ENCODE assay signal across 2 cellular contexts in the genomic region with DNA sequence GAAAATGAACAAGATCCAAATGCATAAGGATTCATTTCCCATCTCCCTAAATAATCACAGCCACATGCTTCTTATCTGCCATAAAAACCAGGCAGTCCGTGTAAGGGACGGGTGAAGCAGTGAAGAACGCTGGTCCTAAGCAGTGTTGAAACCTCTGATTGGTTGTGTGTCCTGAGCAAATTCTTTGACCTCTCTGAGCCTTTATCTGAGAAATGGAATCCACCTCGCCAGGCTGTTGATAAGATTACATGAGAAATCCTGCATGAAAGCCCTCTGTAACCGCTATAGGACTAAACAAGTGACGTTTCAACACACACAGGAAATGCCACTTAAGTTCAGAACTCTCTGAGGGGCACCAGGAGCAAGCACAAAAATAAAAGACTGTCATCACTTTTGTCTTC.
TF ChIP-seq lines count a peak whose summit lies in the region.

No MANE protein-coding gene starts in this region.

TF ChIP-seq in GM12878, 131 proteins besides CTCF, POLR2A, EP300 and RAD21:
- no peak for TF ChIP-seq ZNF622 (IDR thresholded peaks at IDR 0.05)
- TF ChIP-seq HDAC2 (IDR thresholded peaks at IDR 0.05), result no peak
- TF ChIP-seq YY1 (IDR thresholded peaks at IDR 0.05; ENCODE audit: low read depth, low read length), result no peak
- TF ChIP-seq HDGF (IDR thresholded peaks at IDR 0.05), result no peak
- TF ChIP-seq SMAD1 (IDR thresholded peaks at IDR 0.05; ENCODE audit: low read depth, partially characterized antibody), result no peak
- no peak for TF ChIP-seq POLR2AphosphoS5 (IDR thresholded peaks at IDR 0.05; ENCODE audit: low read length)
- no peak for TF ChIP-seq MYB (IDR thresholded peaks at IDR 0.05; ENCODE audit: borderline replicate concordance, low read depth, low read length)
- no peak for TF ChIP-seq BCL11A (IDR thresholded peaks at IDR 0.05; ENCODE audit: low read depth, low read length)
- TF ChIP-seq CBX3 (IDR thresholded peaks at IDR 0.05; ENCODE audit: borderline replicate concordance, low read depth), result no peak
- TF ChIP-seq IKZF2 (IDR thresholded peaks at IDR 0.05), result no peak
- TF ChIP-seq, protein P1, sequence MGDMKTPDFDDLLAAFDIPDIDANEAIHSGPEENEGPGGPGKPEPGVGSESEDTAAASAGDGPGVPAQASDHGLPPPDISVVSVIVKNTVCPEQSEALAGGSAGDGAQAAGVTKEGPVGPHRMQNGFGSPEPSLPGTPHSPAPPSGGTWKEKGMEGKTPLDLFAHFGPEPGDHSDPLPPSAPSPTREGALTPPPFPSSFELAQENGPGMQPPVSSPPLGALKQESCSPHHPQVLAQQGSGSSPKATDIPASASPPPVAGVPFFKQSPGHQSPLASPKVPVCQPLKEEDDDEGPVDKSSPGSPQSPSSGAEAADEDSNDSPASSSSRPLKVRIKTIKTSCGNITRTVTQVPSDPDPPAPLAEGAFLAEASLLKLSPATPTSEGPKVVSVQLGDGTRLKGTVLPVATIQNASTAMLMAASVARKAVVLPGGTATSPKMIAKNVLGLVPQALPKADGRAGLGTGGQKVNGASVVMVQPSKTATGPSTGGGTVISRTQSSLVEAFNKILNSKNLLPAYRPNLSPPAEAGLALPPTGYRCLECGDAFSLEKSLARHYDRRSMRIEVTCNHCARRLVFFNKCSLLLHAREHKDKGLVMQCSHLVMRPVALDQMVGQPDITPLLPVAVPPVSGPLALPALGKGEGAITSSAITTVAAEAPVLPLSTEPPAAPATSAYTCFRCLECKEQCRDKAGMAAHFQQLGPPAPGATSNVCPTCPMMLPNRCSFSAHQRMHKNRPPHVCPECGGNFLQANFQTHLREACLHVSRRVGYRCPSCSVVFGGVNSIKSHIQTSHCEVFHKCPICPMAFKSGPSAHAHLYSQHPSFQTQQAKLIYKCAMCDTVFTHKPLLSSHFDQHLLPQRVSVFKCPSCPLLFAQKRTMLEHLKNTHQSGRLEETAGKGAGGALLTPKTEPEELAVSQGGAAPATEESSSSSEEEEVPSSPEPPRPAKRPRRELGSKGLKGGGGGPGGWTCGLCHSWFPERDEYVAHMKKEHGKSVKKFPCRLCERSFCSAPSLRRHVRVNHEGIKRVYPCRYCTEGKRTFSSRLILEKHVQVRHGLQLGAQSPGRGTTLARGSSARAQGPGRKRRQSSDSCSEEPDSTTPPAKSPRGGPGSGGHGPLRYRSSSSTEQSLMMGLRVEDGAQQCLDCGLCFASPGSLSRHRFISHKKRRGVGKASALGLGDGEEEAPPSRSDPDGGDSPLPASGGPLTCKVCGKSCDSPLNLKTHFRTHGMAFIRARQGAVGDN (IDR thresholded peaks at IDR 0.05), result no peak
- no peak for TF ChIP-seq PAX5 (IDR thresholded peaks at IDR 0.05; ENCODE audit: borderline replicate concordance, low read depth, low read length)
- TF ChIP-seq ZBED1 (IDR thresholded peaks at IDR 0.05; ENCODE audit: borderline replicate concordance), result no peak

TF ChIP-seq in SK-N-SH, 30 proteins besides CTCF, POLR2A, EP300 and RAD21:
- TF ChIP-seq, protein P2, sequence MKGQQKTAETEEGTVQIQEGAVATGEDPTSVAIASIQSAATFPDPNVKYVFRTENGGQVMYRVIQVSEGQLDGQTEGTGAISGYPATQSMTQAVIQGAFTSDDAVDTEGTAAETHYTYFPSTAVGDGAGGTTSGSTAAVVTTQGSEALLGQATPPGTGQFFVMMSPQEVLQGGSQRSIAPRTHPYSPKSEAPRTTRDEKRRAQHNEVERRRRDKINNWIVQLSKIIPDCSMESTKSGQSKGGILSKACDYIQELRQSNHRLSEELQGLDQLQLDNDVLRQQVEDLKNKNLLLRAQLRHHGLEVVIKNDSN (IDR thresholded peaks at IDR 0.05; ENCODE audit: borderline replicate concordance, low read depth), result no peak
- TF ChIP-seq, protein P3, sequence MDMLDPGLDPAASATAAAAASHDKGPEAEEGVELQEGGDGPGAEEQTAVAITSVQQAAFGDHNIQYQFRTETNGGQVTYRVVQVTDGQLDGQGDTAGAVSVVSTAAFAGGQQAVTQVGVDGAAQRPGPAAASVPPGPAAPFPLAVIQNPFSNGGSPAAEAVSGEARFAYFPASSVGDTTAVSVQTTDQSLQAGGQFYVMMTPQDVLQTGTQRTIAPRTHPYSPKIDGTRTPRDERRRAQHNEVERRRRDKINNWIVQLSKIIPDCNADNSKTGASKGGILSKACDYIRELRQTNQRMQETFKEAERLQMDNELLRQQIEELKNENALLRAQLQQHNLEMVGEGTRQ (IDR thresholded peaks at IDR 0.05; ENCODE audit: borderline replicate concordance, low read depth, low read length), result no peak
- TF ChIP-seq NRF1 (IDR thresholded peaks at IDR 0.05; ENCODE audit: low read depth, low read length) (no peak), ELF1 (IDR thresholded peaks at IDR 0.05) (no peak), SIN3A (IDR thresholded peaks at IDR 0.05; ENCODE audit: borderline replicate concordance, low read depth, low read length) (no peak), RCOR1 (IDR thresholded peaks at IDR 0.05; ENCODE audit: low read length) (no peak), JUND (IDR thresholded peaks at IDR 0.05) (no peak), EZH2phosphoT487 (IDR thresholded peaks at IDR 0.05; ENCODE audit: borderline replicate concordance, low read depth) (no peak), YY1 (IDR thresholded peaks at IDR 0.05; ENCODE audit: low read depth) (no peak), MEF2A (IDR thresholded peaks at IDR 0.05; ENCODE audit: borderline replicate concordance, low read depth) (no peak), SMC3 (IDR thresholded peaks at IDR 0.05; ENCODE audit: low read depth, low read length) (no peak), PBX3 (IDR thresholded peaks at IDR 0.05) (no peak), RXRA (IDR thresholded peaks at IDR 0.05; ENCODE audit: borderline replicate concordance, low read depth) (no peak), RFX5 (IDR thresholded peaks at IDR 0.05; ENCODE audit: low read length) (no peak)
